In the genomic region with DNA sequence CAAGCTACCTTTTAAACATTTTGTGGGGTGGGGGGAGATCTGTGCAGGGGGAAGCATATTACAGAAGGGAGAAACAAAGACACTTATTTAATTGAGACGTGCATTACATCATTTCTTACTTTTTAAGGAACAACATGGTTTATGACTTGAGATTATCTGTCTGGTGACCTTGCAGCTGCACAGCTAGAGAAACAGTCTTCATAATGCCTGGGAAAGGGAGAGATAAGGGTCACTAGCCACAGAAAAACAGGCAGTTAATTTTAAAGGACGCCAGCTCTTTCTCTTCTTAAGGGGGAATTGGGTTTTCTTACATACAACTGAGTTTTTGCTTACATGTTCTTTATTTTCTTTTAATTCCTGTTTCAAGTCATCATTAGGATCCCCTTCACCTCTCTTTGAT, we compare ENCODE assay signal across 1 cellular context.
TF ChIP-seq lines count a peak whose summit lies in the region.

No MANE protein-coding gene starts in this region.

TF ChIP-seq in K562, 482 proteins besides CTCF, POLR2A, EP300 and RAD21 (continued from another document and continues in another):
- no peak for TF ChIP-seq E4F1 (CRISPR knock-in tag; IDR thresholded peaks at IDR 0.05; ENCODE audit: borderline replicate concordance)
- peak; percentile 46; the same call in 1 of the 2 replicates for TF ChIP-seq NFIC (IDR thresholded peaks at IDR 0.05)
- TF ChIP-seq NBN (IDR thresholded peaks at IDR 0.05; ENCODE audit: low read depth): no peak
- no peak for TF ChIP-seq ZNF140 (CRISPR knock-in tag; IDR thresholded peaks at IDR 0.05)
- TF ChIP-seq ZNF407 (IDR thresholded peaks at IDR 0.05; ENCODE audit: low read depth): no peak
- no peak for TF ChIP-seq HNRNPL (IDR thresholded peaks at IDR 0.05; ENCODE audit: low read depth, low read length)
- no peak for TF ChIP-seq POLR3G (IDR thresholded peaks at IDR 0.05; ENCODE audit: extremely low read depth, insufficient read length, insufficient replicate concordance)
- TF ChIP-seq MTF1 (CRISPR knock-in tag; IDR thresholded peaks at IDR 0.05; ENCODE audit: borderline replicate concordance): no peak
- TF ChIP-seq ETS2 (tag; IDR thresholded peaks at IDR 0.05; ENCODE audit: borderline replicate concordance, poor library complexity, severe bottlenecking): no peak
- TF ChIP-seq TRIM24 (IDR thresholded peaks at IDR 0.05): peak; percentile 70 to 86
- TF ChIP-seq ID3 (CRISPR knock-in tag; IDR thresholded peaks at IDR 0.05): no peak
- no peak for TF ChIP-seq ID3 (tag; IDR thresholded peaks at IDR 0.05)
- TF ChIP-seq CTBP1 (IDR thresholded peaks at IDR 0.05; ENCODE audit: borderline replicate concordance): peak; percentile 25; the same call in 1 of the 2 replicates
- peak; percentile 71; the same call in 1 of the 2 replicates for TF ChIP-seq PML (IDR thresholded peaks at IDR 0.05; ENCODE audit: low read length)
- no peak for TF ChIP-seq PHB (CRISPR knock-in tag; IDR thresholded peaks at IDR 0.05)
- TF ChIP-seq ELF4 (CRISPR knock-in tag; IDR thresholded peaks at IDR 0.05): 0 out of 2 replicates have a peak, but pooled peaks have one; percentile 27
- no peak for TF ChIP-seq THAP12 (CRISPR knock-in tag; IDR thresholded peaks at IDR 0.05)
- TF ChIP-seq ADNP (tag; IDR thresholded peaks at IDR 0.05): no peak
- TF ChIP-seq E2F5 (CRISPR knock-in tag; IDR thresholded peaks at IDR 0.05): no peak
- no peak for TF ChIP-seq MAFF (IDR thresholded peaks at IDR 0.05; ENCODE audit: low read length)
- no peak for TF ChIP-seq HNRNPUL1 (IDR thresholded peaks at IDR 0.05; ENCODE audit: low read length)
- TF ChIP-seq RCOR1 (IDR thresholded peaks at IDR 0.05; ENCODE audit: borderline replicate concordance in 1 of 2, low read depth in 2 of 2, low read length in 2 of 2): peak in 1 of 2 experiments; percentile 77; a peak in 1 of 4 replicates
- TF ChIP-seq ZNF324 (CRISPR knock-in tag; IDR thresholded peaks at IDR 0.05): no peak
- TF ChIP-seq BRD9 (IDR thresholded peaks at IDR 0.05; ENCODE audit: low read depth, partially characterized antibody): peak; percentile 65
- TF ChIP-seq ARID3A (IDR thresholded peaks at IDR 0.05; ENCODE audit: borderline replicate concordance, low read depth, low read length): no peak
- no peak for TF ChIP-seq ARID4B (CRISPR knock-in tag; IDR thresholded peaks at IDR 0.05)
- no peak for TF ChIP-seq HEY1 (CRISPR knock-in tag; IDR thresholded peaks at IDR 0.05; ENCODE audit: borderline replicate concordance)
- peak; percentile 83 for TF ChIP-seq POLR2AphosphoS5 (IDR thresholded peaks at IDR 0.05; ENCODE audit: control insufficient read depth, insufficient read depth, low read depth, low read length)
- TF ChIP-seq ZNF436 (CRISPR knock-in tag; IDR thresholded peaks at IDR 0.05): no peak
